ENCODE assay signal across 1 cellular context in genomic region chr3:64190517-64191515, GRCh38.
TF ChIP-seq lines count a peak whose summit lies in the region.

No MANE protein-coding gene starts in this region.

TF ChIP-seq in IMR-90, 13 proteins besides CTCF, POLR2A, EP300 and RAD21 (continued from another document):
- TF ChIP-seq RCOR1 (IDR thresholded peaks at IDR 0.05; ENCODE audit: insufficient replicate concordance, low read length) (peak; percentile 70), MAZ (IDR thresholded peaks at IDR 0.05; ENCODE audit: borderline replicate concordance, low read depth, low read length) (no peak), RFX5 (IDR thresholded peaks at IDR 0.05; ENCODE audit: low read depth, low read length) (no peak), FOS (IDR thresholded peaks at IDR 0.05; ENCODE audit: low read depth, low read length) (peak; percentile 76), BHLHE40 (IDR thresholded peaks at IDR 0.05; ENCODE audit: low read depth, low read length) (no peak)
TF ChIP-seq in IMR-90: peak in this region for 5.
